ENCODE assay signal across 3 cellular contexts in the genomic region with DNA sequence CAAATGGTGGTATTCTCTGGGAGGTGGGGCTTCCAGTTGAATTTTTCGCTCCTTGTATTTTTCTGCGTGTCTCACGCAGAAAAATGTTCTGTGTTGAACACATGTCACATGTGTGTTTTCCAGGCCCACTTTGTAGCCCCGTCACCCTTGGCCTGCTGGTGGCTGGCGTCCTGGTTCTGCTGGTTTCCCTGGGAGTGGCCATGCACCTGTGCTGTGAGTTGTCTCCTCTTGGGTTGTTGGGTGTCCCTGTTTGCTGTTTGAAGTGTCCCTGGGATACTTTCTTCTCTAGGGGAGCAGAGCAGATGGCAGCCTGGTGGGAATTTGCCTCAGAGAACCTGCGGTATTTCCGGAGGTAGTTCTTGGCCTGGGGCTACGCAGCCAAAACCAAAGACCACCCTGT. TPM values are rescaled to one million over a fixed set of nuclear protein-coding genes. Genes with fewer than 3 reads are reported as not detected.
"Had no signal": no experiment of that assay in that cellular context is flagged by ENCODE, and none has a peak within 500 bp of the region (broad histone marks: within the 10 kb centered on the region; RNA-seq: fewer than 3 reads in every experiment).

No MANE protein-coding gene starts in this region.

RNA-seq across cellular contexts. Expression of gene CD8B2, which starts 15.2 kb away (rescaled TPM):
- polyA plus RNA-seq: HepG2, IgD-negative memory B cell, IMR-90 had no signal
